In genomic region chr10:131972474-131973071, GRCh38 we compare ENCODE assay signal across 8 cellular contexts. TPM values are rescaled to one million over a fixed set of nuclear protein-coding genes. Genes with fewer than 3 reads are reported as not detected.
DNase-seq lines count a peak whose midpoint lies in the region; ATAC-seq lines count a peak whose summit lies in the region.

No MANE protein-coding gene starts in this region.

- DNase-seq in CD1c-positive myeloid dendritic cell (ENCODE audit: extremely low spot score) (peak; percentile 5), NCI-H2029 (lab: John Stamatoyannopoulos, UW) (peak; percentile 53), NCI-H1694 (lab: John Stamatoyannopoulos, UW) (no peak), SHP77 (lab: John Stamatoyannopoulos, UW) (no peak)
- peak; percentile 60 for DNase-seq in central memory CD4-positive, alpha-beta T cell
- no peak for DNase-seq in natural killer cell treated with Interleukin-12 subunit alpha and Interleukin-12 subunit beta and Interleukin-15 and Interleukin-18, amount 100 ng/mL, for 72 hours (ENCODE audit: low spot score)

- H3K4me3 Mint-ChIP-seq in natural killer cell treated with Interleukin-12 subunit alpha and Interleukin-12 subunit beta and Interleukin-15 and Interleukin-18, amount 100 ng/mL, for 72 hours, result peak overlapping the region; percentile 63

- peak; percentile 79 to 81 for ATAC-seq in natural killer cell treated with Interleukin-12 subunit alpha and Interleukin-12 subunit beta and Interleukin-15 and Interleukin-18, amount 100 ng/mL, for 72 hours
- ATAC-seq in HG02885 (IDR thresholded peaks at IDR 0.05; ENCODE audit: poor library complexity, unreplicated experiment) (no peak), HG03342 (IDR thresholded peaks at IDR 0.05; ENCODE audit: unreplicated experiment) (no peak)

- H3K27ac Mint-ChIP-seq in natural killer cell treated with Interleukin-12 subunit alpha and Interleukin-12 subunit beta and Interleukin-15 and Interleukin-18, amount 100 ng/mL, for 72 hours, result peak overlapping the region; percentile 50 to 61

- H3K4me1 Mint-ChIP-seq in natural killer cell treated with Interleukin-12 subunit alpha and Interleukin-12 subunit beta and Interleukin-15 and Interleukin-18, amount 100 ng/mL, for 72 hours (ENCODE audit: low read depth in 2 of 2), result peaks cover 39 to 46% of the 10 kb centered on the region in 2 donors

- H3K9me3 Mint-ChIP-seq in natural killer cell treated with Interleukin-12 subunit alpha and Interleukin-12 subunit beta and Interleukin-15 and Interleukin-18, amount 100 ng/mL, for 72 hours, result no peaks in the 10 kb centered on the region

- no peaks in the 10 kb centered on the region for H3K27me3 Mint-ChIP-seq in natural killer cell treated with Interleukin-12 subunit alpha and Interleukin-12 subunit beta and Interleukin-15 and Interleukin-18, amount 100 ng/mL, for 72 hours

- H3K36me3 Mint-ChIP-seq in natural killer cell treated with Interleukin-12 subunit alpha and Interleukin-12 subunit beta and Interleukin-15 and Interleukin-18, amount 100 ng/mL, for 72 hours, result no peaks in the 10 kb centered on the region

RNA-seq across cellular contexts. Expression of gene BNIP3, which starts 9.2 kb away (rescaled TPM):
- 10 to 100 TPM; 20.5 to 82.2 TPM for total RNA-seq in natural killer cell treated with Interleukin-12 subunit alpha and Interleukin-12 subunit beta and Interleukin-15 and Interleukin-18, amount 100 ng/mL, for 72 hours

Comparison
In these comparisons a context has a peak if more than half of its experiments do, and no peak if none do; other contexts are left out.
1. DNase-seq: peak in CD1c-positive myeloid dendritic cell (single experiment), NCI-H2029 (single experiment) and central memory CD4-positive, alpha-beta T cell (single experiment); none in natural killer cell treated with Interleukin-12 subunit alpha and Interleukin-12 subunit beta and Interleukin-15 and Interleukin-18, amount 100 ng/mL, for 72 hours (single experiment), NCI-H1694 (single experiment) and SHP77 (0 of 2).
2. ATAC-seq: peak in natural killer cell treated with Interleukin-12 subunit alpha and Interleukin-12 subunit beta and Interleukin-15 and Interleukin-18, amount 100 ng/mL, for 72 hours (2 of 2); none in HG02885 (single experiment) and HG03342 (single experiment).